ENCODE assay signal across 28 cellular contexts in genomic region chr9:136348691-136349090, GRCh38. TPM values are rescaled to one million over a fixed set of nuclear protein-coding genes. Genes with fewer than 3 reads are reported as not detected.
"Had no signal": no experiment of that assay in that cellular context is flagged by ENCODE, and none has a peak within 500 bp of the region (broad histone marks: within the 10 kb centered on the region; RNA-seq: fewer than 3 reads in every experiment).

No MANE protein-coding gene starts in this region.

- ATAC-seq: activated naive CD4-positive, alpha-beta T cell treated with anti-CD3 and anti-CD28 coated beads, Interleukin-2, amount 50 U/mL, for 72 hours; activated T-cell treated with anti-CD3 and anti-CD28 coated beads, Interleukin-2, amount 50 U/mL, for 72 hours; body of pancreas; foreskin keratinocyte; heart left ventricle; left lobe of liver; lower lobe of right lung; natural killer cell; upper lobe of right lung had no signal

- H3K4me3 ChIP-seq: body of pancreas, esophagus muscularis mucosa, heart left ventricle, lower lobe of right lung, ovary, suprapubic skin, tibial artery, upper lobe of right lung had no signal

- H3K36me3 ChIP-seq: neutrophil, ovary, upper lobe of right lung had no signal

- DNase-seq: activated CD4-positive, alpha-beta T cell treated with anti-CD3 and anti-CD28 coated beads for 4 hours; activated CD4-positive, alpha-beta T cell treated with anti-CD3 and anti-CD28 coated beads, Interleukin-2, amount 50 U/mL, for 4 hours; activated naive CD4-positive, alpha-beta T cell; activated T-cell treated with anti-CD3 and anti-CD28 coated beads for 4 hours; activated T-cell treated with anti-CD3 and anti-CD28 coated beads, Interleukin-2, amount 50 U/mL, for 72 hours; anterior cingulate cortex; dermis blood vessel endothelial cell; effector CD4-positive, alpha-beta T cell; foreskin keratinocyte; heart left ventricle; hypothalamus; lower lobe of right lung; mesenchymal stem cell; natural killer cell; ovary; retina; stimulated activated CD4-positive, alpha-beta T cell treated with anti-CD3 and anti-CD28 coated beads, Interleukin-15, amount 100 ng/mL, for 24 hours; stimulated activated CD4-positive, alpha-beta T cell treated with anti-CD3 and anti-CD28 coated beads, Interleukin-2, amount 100 ng/mL, for 24 hours; stimulated activated naive CD4-positive, alpha-beta T cell; T-helper 1 cell; tibial artery; upper lobe of right lung had no signal

- H3K27ac ChIP-seq: body of pancreas, esophagus muscularis mucosa, foreskin keratinocyte, heart left ventricle, lower lobe of right lung, neutrophil, ovary, suprapubic skin, tibial artery, upper lobe of right lung had no signal

- H3K9me3 ChIP-seq: body of pancreas, esophagus muscularis mucosa, heart left ventricle, lower lobe of right lung, neutrophil, ovary, suprapubic skin, tibial artery, upper lobe of right lung had no signal

- H3K27me3 ChIP-seq: body of pancreas, esophagus muscularis mucosa, foreskin keratinocyte, heart left ventricle, neutrophil, ovary, suprapubic skin, tibial artery, upper lobe of right lung had no signal

- H3K4me1 ChIP-seq: foreskin keratinocyte had no signal

RNA-seq across cellular contexts. Expression of gene CCDC187, which starts 44.8 kb away (rescaled TPM):
- total RNA-seq: activated T-cell treated with anti-CD3 and anti-CD28 coated beads, Interleukin-2, amount 50 U/mL, for 72 hours; dermis blood vessel endothelial cell; esophagus muscularis mucosa; foreskin keratinocyte had no signal
- polyA plus RNA-seq: heart left ventricle had no signal
